20 cellular contexts compared by ENCODE assay signal in genomic region chr14:95263527-95264231, GRCh38. TPM values are rescaled to one million over a fixed set of nuclear protein-coding genes. Genes with fewer than 3 reads are reported as not detected.
A peak's percentile ranks its signal among the peaks of the same experiment; 100 is the strongest.
DNase-seq lines count a peak whose midpoint lies in the region; ATAC-seq, FAIRE-seq and TF ChIP-seq lines count a peak whose summit lies in the region.
"Had no signal": no experiment of that assay in that cellular context is flagged by ENCODE, and none has a peak within 500 bp of the region (broad histone marks: within the 10 kb centered on the region; RNA-seq: fewer than 3 reads in every experiment).

No MANE protein-coding gene starts in this region.

- POLR2A ChIA-PET in HepG2 (lab: Yijun Ruan, JAX) = no interaction called here
- POLR2A ChIA-PET in activated CD4-positive, alpha-beta T cell treated with anti-CD3 and anti-CD28 coated beads, Interleukin-2, amount 10 ng/mL, durations not matched to agents 7 days and 5 days (lab: Charles Lee) = no interaction called here

- H3K79me2 ChIP-seq in HepG2 (ENCODE audit: insufficient read depth, low read length) = peaks cover 3% of the 10 kb centered on the region

- H3K36me3 Mint-ChIP-seq in mesothelial cell of epicardium = peaks cover 14% of the 10 kb centered on the region
- H3K36me3 Mint-ChIP-seq in activated CD4-positive, alpha-beta T cell treated with anti-CD3 and anti-CD28 coated beads, Interleukin-2, amount 10 ng/mL, durations not matched to agents 7 days and 5 days (ENCODE audit: low read depth) = no peaks in the 10 kb centered on the region
- H3K36me3 Mint-ChIP-seq: CD4-positive, CD25-positive, alpha-beta regulatory T cell had no signal

- WGBS in liver = 94% methylated on average over 7 of the region's 7 CpGs
- WGBS in HepG2 (ENCODE audit: low lambda C conversion rate) = 97% methylated on average over 7 of the region's 7 CpGs
- 95 to 96% methylated on average over 7 of the region's 7 CpGs for whole genome bisulfite sequencing in body of pancreas, 2 donors

- no peak overlapping the region for H3K4me2 ChIP-seq in HepG2 (ENCODE audit: low read depth, low read length)

- TF ChIP-seq POLR2A in HepG2 (IDR thresholded peaks at IDR 0.05; ENCODE audit: insufficient read depth in 1 of 2, low read depth in 2 of 2, low read length in 2 of 2) (no peak), body of pancreas (IDR thresholded peaks at IDR 0.05) (no peak)

- ATAC-seq in HepG2 = no peak
- no peak for ATAC-seq in body of pancreas

- no peaks in the 10 kb centered on the region for H4K20me1 ChIP-seq in HepG2 (ENCODE audit: insufficient read depth, low read length)

- no peak overlapping the region for H3K9ac ChIP-seq in liver (ENCODE audit: low read depth in 1 of 2, low read length in 2 of 2)
- H3K9ac ChIP-seq in HepG2 (ENCODE audit: insufficient read depth, low read depth, low read length) = no peak overlapping the region

- H3K4me1 ChIP-seq in liver (ENCODE audit: control insufficient read depth in 4 of 4, insufficient read depth in 4 of 4, low read length in 3 of 4) = peaks cover 5 to 36% (median 19%) of the 10 kb centered on the region in 4 donors
- H3K4me1 ChIP-seq in HepG2 (ENCODE audit: insufficient read depth, low read length) = peaks cover 31% of the 10 kb centered on the region
- peaks cover 86% of the 10 kb centered on the region for H3K4me1 ChIP-seq in body of pancreas

- no peak for TF ChIP-seq CTCF in liver (IDR thresholded peaks at IDR 0.05; ENCODE audit: low read depth, low read length, missing input control)
- TF ChIP-seq CTCF in HepG2 (CRISPR knock-in tag; IDR thresholded peaks at IDR 0.05) = no peak
- no peak for TF ChIP-seq CTCF in body of pancreas (IDR thresholded peaks at IDR 0.05)
- no peak for TF ChIP-seq CTCF in mesothelial cell of epicardium (IDR thresholded peaks at IDR 0.05; ENCODE audit: unreplicated experiment)

- H3K9me3 ChIP-seq in liver (ENCODE audit: control insufficient read depth in 4 of 4, low read length in 3 of 4) = no peaks in the 10 kb centered on the region
- H3K9me3 ChIP-seq in HepG2 (ENCODE audit: low read length) = no peaks in the 10 kb centered on the region
- no peaks in the 10 kb centered on the region for H3K9me3 ChIP-seq in body of pancreas

- no peak overlapping the region for H2AFZ ChIP-seq in HepG2 (ENCODE audit: low read length)

- H3K4me3 ChIP-seq in liver (ENCODE audit: low read depth in 1 of 3, low read length in 3 of 3) (no peak overlapping the region), HepG2 (replicated peaks in 1 of 3; ENCODE audit: insufficient read depth in 1 of 3, low read depth in 2 of 3, low read length in 3 of 3) (no peak overlapping the region), body of pancreas (no peak overlapping the region)

- H3K4me1 Mint-ChIP-seq in mesothelial cell of epicardium = peaks cover 26% of the 10 kb centered on the region
- H3K4me1 Mint-ChIP-seq in activated CD4-positive, alpha-beta T cell treated with anti-CD3 and anti-CD28 coated beads, Interleukin-2, amount 10 ng/mL, durations not matched to agents 7 days and 5 days = peaks cover 25% of the 10 kb centered on the region

- peak overlapping the region; percentile 98 for H3K27ac Mint-ChIP-seq in mesothelial cell of epicardium
- no peak overlapping the region for H3K27ac Mint-ChIP-seq in activated CD4-positive, alpha-beta T cell treated with anti-CD3 and anti-CD28 coated beads, Interleukin-2, amount 10 ng/mL, durations not matched to agents 7 days and 5 days
- H3K27ac Mint-ChIP-seq: CD4-positive, CD25-positive, alpha-beta regulatory T cell had no signal

- DNase-seq in HepG2 (ENCODE audit: low spot score) (no peak), body of pancreas (no peak), mesothelial cell of epicardium (ENCODE audit: low spot score in 2 of 2, unreplicated experiment in 2 of 2) (no peak), amniotic stem cell (lab: John Stamatoyannopoulos, UW) (no peak), glomerular visceral epithelial cell (ENCODE audit: extremely low spot score) (no peak), AML-193 (lab: John Stamatoyannopoulos, UW) (no peak)
- DNase-seq in activated CD4-positive, alpha-beta T cell treated with anti-CD3 and anti-CD28 coated beads, Interleukin-2, amount 10 ng/mL, durations not matched to agents 7 days and 5 days = no peak
- DNase-seq: ACHN; Caco-2; CD4-positive, CD25-positive, alpha-beta regulatory T cell; EL; MV-4-11; NCI-H1417; NCI-H2029; NCI-H510A; NCI-H774 had no signal

- H3K9me3 Mint-ChIP-seq in mesothelial cell of epicardium = peaks cover 15% of the 10 kb centered on the region
- no peaks in the 10 kb centered on the region for H3K9me3 Mint-ChIP-seq in activated CD4-positive, alpha-beta T cell treated with anti-CD3 and anti-CD28 coated beads, Interleukin-2, amount 10 ng/mL, durations not matched to agents 7 days and 5 days

- no TSS peak for BruUV-seq in HepG2 (replicated peaks; lab: Mats Ljungman, UMichigan)

- CTCF ChIA-PET in HepG2 (lab: Yijun Ruan, JAX; ENCODE audit: low intra/inter-chr PET ratio, low total read pairs) = no interaction called here
- CTCF ChIA-PET in activated CD4-positive, alpha-beta T cell treated with anti-CD3 and anti-CD28 coated beads, Interleukin-2, amount 10 ng/mL, durations not matched to agents 7 days and 5 days (lab: Charles Lee) = no interaction called here

- in situ Hi-C loops in HepG2 (cut with HindIII; ENCODE audit: extremely low pct_ligation_motif_present, low pct_unique_long_range_greater_than_20kb) = no loop called here

- no peaks in the 10 kb centered on the region for H3K27me3 ChIP-seq in liver (ENCODE audit: control insufficient read depth in 4 of 4, insufficient read depth in 4 of 4, low read length in 3 of 4)
- no peaks in the 10 kb centered on the region for H3K27me3 ChIP-seq in HepG2 (ENCODE audit: control insufficient read depth in 1 of 2, insufficient read depth in 2 of 2, low read length in 2 of 2)
- H3K27me3 ChIP-seq in body of pancreas = no peaks in the 10 kb centered on the region

- TF ChIP-seq EP300 in HepG2 (IDR thresholded peaks at IDR 0.05; ENCODE audit: low read depth in 2 of 2, low read length in 2 of 2) (no peak), HepG2 (CRISPR knock-in tag; IDR thresholded peaks at IDR 0.05; ENCODE audit: borderline replicate concordance) (no peak)

- H3K27me3 Mint-ChIP-seq in mesothelial cell of epicardium (ENCODE audit: low read depth) = no peaks in the 10 kb centered on the region
- H3K27me3 Mint-ChIP-seq in activated CD4-positive, alpha-beta T cell treated with anti-CD3 and anti-CD28 coated beads, Interleukin-2, amount 10 ng/mL, durations not matched to agents 7 days and 5 days = peaks cover 2% of the 10 kb centered on the region
- H3K27me3 Mint-ChIP-seq: B cell had no signal

- TF ChIP-seq RAD21 in liver (IDR thresholded peaks at IDR 0.05) = no peak
- no peak for TF ChIP-seq RAD21 in HepG2 (CRISPR knock-in tag; IDR thresholded peaks at IDR 0.05)

- intact Hi-C loops in HepG2 (cut with micrococcal nuclease; ENCODE audit: unreplicated experiment) (loop anchor here (2.0 kb wide), 1 partner anchor 37 kb away; no protein-coding TSS in a partner anchor), body of pancreas (cut with DNase I) (no loop called here)

- FAIRE-seq in HepG2 (lab: Jason Lieb, UNC) = no peak
- FAIRE-seq: H54 had no signal

- H3K36me3 ChIP-seq in liver (ENCODE audit: control insufficient read depth in 4 of 4, insufficient read depth in 3 of 4, low read depth in 1 of 4, low read length in 3 of 4) (no peaks in the 10 kb centered on the region), HepG2 (replicated peaks in 1 of 2; ENCODE audit: control insufficient read depth in 1 of 2, insufficient read depth in 2 of 2, low read length in 2 of 2) (no peaks in the 10 kb centered on the region), body of pancreas (replicated peaks in 1 of 2; ENCODE audit: insufficient read depth in 1 of 2, low read depth in 2 of 2) (no peaks in the 10 kb centered on the region)

- H3K27ac ChIP-seq in liver (ENCODE audit: low read depth in 1 of 2, low read length in 2 of 2) (peak overlapping the region; percentile 75 to 78), HepG2 (ENCODE audit: extremely low read length, insufficient read depth, low read length) (no peak overlapping the region), body of pancreas (peak overlapping the region; percentile 94 to 99 (median 95))
- H3K27ac ChIP-seq: HL-60 had no signal

- H3K4me3 Mint-ChIP-seq in mesothelial cell of epicardium = no peak overlapping the region
- no peak overlapping the region for H3K4me3 Mint-ChIP-seq in activated CD4-positive, alpha-beta T cell treated with anti-CD3 and anti-CD28 coated beads, Interleukin-2, amount 10 ng/mL, durations not matched to agents 7 days and 5 days
- H3K4me3 Mint-ChIP-seq: B cell; CD4-positive, CD25-positive, alpha-beta regulatory T cell had no signal

TF ChIP-seq in liver, 16 proteins besides CTCF, POLR2A, EP300 and RAD21 (continues in another document):
- TF ChIP-seq RXRA (IDR thresholded peaks at IDR 0.05) = no peak

RNA-seq across cellular contexts. Expression of gene CLMN, which starts 56.0 kb away (rescaled TPM):
- total RNA-seq in liver = 10 to 100 TPM in 1 of 2 donors, 1 to 10 TPM in 1; 6.0 to 40.1 TPM
- polyA plus RNA-seq in liver = 10 to 100 TPM in 1 of 2 donors, 1 to 10 TPM in 1; 8.2 to 41.1 TPM
- total RNA-seq in HepG2 (2016; rRNA removed; fragmentation: Illumina TruSeq; extraction: Trizol) = 15.1 and 16.2 TPM in 2 replicates
- 4.4 and 5.9 TPM in 2 replicates for total RNA-seq in HepG2 (2016; cell fraction: cytosol; rRNA removed; fragmentation: Illumina TruSeq; extraction: Trizol; ENCODE audit: low read depth)
- total RNA-seq in HepG2 (2016; cell fraction: insoluble cytoplasmic fraction; rRNA removed; fragmentation: Illumina TruSeq; extraction: Trizol) = 13.1 and 14.8 TPM in 2 replicates
- total RNA-seq in HepG2 (2016; cell fraction: membrane; rRNA removed; fragmentation: Illumina TruSeq; extraction: Trizol) = 8.6 and 9.0 TPM in 2 replicates
- total RNA-seq in HepG2 (2016; cell fraction: nucleus; rRNA removed; fragmentation: Illumina TruSeq; extraction: Trizol) = 21.4 and 22.0 TPM in 2 replicates
- polyA plus RNA-seq in HepG2 (2011; rRNA removed) = 16.4 and 16.7 TPM in 2 replicates
- 5.7 and 6.9 TPM in 2 replicates for polyA plus RNA-seq in HepG2 (2011; cell fraction: cytosol; rRNA removed)
- 55.9 and 58.4 TPM in 2 replicates for polyA plus RNA-seq in HepG2 (2011; cell fraction: nucleus; rRNA removed)
- polyA plus RNA-seq in HepG2 (2012) = 12.5 and 17.3 TPM in 2 replicates
- 4.6 and 4.9 TPM in 2 replicates for polyA plus RNA-seq in HepG2 (2016; cell fraction: cytosol; fragmentation: Illumina TruSeq; extraction: Trizol; ENCODE audit: low read depth)
- polyA plus RNA-seq in HepG2 (2016; cell fraction: insoluble cytoplasmic fraction; fragmentation: Illumina TruSeq; extraction: Trizol; ENCODE audit: low read depth) = 10.5 and 11.4 TPM in 2 replicates
- 7.1 and 7.5 TPM in 2 replicates for polyA plus RNA-seq in HepG2 (2016; cell fraction: membrane; fragmentation: Illumina TruSeq; extraction: Trizol; ENCODE audit: low read depth)
- 24.4 and 27.2 TPM in 2 replicates for polyA plus RNA-seq in HepG2 (2016; cell fraction: nucleus; fragmentation: Illumina TruSeq; extraction: Trizol; ENCODE audit: insufficient read depth, low read depth)
- 0.51 and 12.1 TPM in 2 replicates for polyA minus RNA-seq in HepG2 (2011; rRNA and poly(A)+ RNA removed; ENCODE audit: low replicate concordance)
- 8.5 and 10.6 TPM in 2 replicates for polyA minus RNA-seq in HepG2 (2011; cell fraction: cytosol; rRNA and poly(A)+ RNA removed)
- polyA minus RNA-seq in HepG2 (2011; cell fraction: nucleus; rRNA and poly(A)+ RNA removed) = 45.1 and 53.1 TPM in 2 replicates
- total RNA-seq in body of pancreas = 10 to 100 TPM; 53.7 to 54.7 TPM
- 114 to 120 TPM (median 117 TPM) in 3 replicates for total RNA-seq in mesothelial cell of epicardium
- under 1 TPM; 0.42 to 0.94 TPM for total RNA-seq in activated CD4-positive, alpha-beta T cell treated with anti-CD3 and anti-CD28 coated beads, Interleukin-2, amount 10 ng/mL, durations not matched to agents 7 days and 5 days
